1 cellular context compared by ENCODE assay signal in the genomic region with DNA sequence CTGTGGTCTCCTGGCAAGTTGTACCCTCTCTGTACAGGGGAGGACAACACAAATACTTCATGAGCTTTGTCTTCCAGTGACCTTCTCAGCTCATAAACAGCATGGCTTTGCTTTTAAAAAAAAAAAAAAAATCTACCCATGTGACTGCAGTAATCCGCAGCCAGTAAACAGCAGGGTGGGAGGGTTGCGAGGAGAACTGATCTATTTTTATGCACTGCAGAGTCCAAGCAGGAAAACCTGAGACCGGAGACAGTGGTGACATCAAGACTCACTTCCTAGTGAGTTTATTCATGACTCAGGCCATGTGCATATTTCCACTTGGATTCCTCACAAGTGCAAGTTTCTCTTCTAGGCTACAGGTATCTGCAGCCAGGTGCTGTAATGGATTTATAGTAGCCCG.
A peak's percentile ranks its signal among the peaks of the same experiment; 100 is the strongest.
TF ChIP-seq lines count a peak whose summit lies in the region.

No MANE protein-coding gene starts in this region.

TF ChIP-seq in SK-N-SH treated with all-trans-retinoic acid at 6 μM for 48 hours, 23 proteins besides CTCF, POLR2A, EP300 and RAD21 (continued from another document):
- TF ChIP-seq, protein P1, sequence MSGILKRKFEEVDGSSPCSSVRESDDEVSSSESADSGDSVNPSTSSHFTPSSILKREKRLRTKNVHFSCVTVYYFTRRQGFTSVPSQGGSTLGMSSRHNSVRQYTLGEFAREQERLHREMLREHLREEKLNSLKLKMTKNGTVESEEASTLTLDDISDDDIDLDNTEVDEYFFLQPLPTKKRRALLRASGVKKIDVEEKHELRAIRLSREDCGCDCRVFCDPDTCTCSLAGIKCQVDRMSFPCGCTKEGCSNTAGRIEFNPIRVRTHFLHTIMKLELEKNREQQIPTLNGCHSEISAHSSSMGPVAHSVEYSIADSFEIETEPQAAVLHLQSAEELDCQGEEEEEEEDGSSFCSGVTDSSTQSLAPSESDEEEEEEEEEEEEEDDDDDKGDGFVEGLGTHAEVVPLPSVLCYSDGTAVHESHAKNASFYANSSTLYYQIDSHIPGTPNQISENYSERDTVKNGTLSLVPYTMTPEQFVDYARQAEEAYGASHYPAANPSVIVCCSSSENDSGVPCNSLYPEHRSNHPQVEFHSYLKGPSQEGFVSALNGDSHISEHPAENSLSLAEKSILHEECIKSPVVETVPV (CRISPR knock-in tag; IDR thresholded peaks at IDR 0.05), result no peak
- TF ChIP-seq TCF4 (CRISPR knock-in tag; IDR thresholded peaks at IDR 0.05; ENCODE audit: borderline replicate concordance) (no peak), TOX (CRISPR knock-in tag; IDR thresholded peaks at IDR 0.05; ENCODE audit: borderline replicate concordance) (peak; percentile 18; the same call in 1 of the 2 replicates), ZFP3 (CRISPR knock-in tag; IDR thresholded peaks at IDR 0.05) (no peak), ISL1 (CRISPR knock-in tag; IDR thresholded peaks at IDR 0.05) (no peak)
- TF ChIP-seq, protein P2, sequence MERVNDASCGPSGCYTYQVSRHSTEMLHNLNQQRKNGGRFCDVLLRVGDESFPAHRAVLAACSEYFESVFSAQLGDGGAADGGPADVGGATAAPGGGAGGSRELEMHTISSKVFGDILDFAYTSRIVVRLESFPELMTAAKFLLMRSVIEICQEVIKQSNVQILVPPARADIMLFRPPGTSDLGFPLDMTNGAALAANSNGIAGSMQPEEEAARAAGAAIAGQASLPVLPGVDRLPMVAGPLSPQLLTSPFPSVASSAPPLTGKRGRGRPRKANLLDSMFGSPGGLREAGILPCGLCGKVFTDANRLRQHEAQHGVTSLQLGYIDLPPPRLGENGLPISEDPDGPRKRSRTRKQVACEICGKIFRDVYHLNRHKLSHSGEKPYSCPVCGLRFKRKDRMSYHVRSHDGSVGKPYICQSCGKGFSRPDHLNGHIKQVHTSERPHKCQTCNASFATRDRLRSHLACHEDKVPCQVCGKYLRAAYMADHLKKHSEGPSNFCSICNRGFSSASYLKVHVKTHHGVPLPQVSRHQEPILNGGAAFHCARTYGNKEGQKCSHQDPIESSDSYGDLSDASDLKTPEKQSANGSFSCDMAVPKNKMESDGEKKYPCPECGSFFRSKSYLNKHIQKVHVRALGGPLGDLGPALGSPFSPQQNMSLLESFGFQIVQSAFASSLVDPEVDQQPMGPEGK (CRISPR knock-in tag; IDR thresholded peaks at IDR 0.05; ENCODE audit: borderline replicate concordance), result no peak
- TF ChIP-seq, protein P3, sequence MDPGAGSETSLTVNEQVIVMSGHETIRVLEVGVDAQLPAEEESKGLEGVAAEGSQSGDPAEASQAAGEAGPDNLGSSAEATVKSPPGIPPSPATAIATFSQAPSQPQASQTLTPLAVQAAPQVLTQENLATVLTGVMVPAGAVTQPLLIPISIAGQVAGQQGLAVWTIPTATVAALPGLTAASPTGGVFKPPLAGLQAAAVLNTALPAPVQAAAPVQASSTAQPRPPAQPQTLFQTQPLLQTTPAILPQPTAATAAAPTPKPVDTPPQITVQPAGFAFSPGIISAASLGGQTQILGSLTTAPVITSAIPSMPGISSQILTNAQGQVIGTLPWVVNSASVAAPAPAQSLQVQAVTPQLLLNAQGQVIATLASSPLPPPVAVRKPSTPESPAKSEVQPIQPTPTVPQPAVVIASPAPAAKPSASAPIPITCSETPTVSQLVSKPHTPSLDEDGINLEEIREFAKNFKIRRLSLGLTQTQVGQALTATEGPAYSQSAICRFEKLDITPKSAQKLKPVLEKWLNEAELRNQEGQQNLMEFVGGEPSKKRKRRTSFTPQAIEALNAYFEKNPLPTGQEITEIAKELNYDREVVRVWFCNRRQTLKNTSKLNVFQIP (CRISPR knock-in tag; IDR thresholded peaks at IDR 0.05; ENCODE audit: borderline replicate concordance, low read depth), result no peak
